26 cellular contexts compared by ENCODE assay signal in genomic region chr15:76160426-76161152, GRCh38.
DNase-seq lines count a peak whose midpoint lies in the region; ATAC-seq and TF ChIP-seq lines count a peak whose summit lies in the region.
"Had no signal": no experiment of that assay in that cellular context is flagged by ENCODE, and none has a peak within 500 bp of the region (broad histone marks: within the 10 kb centered on the region; RNA-seq: fewer than 3 reads in every experiment).

No MANE protein-coding gene starts in this region.

- H3K27me3 Mint-ChIP-seq in dendritic cell treated with granulocyte-macrophage colony-stimulating factor and Interleukin-4, amounts not matched to agents 40 ng/mL and 50 ng/mL, for 4 days = peaks cover 2% of the 10 kb centered on the region
- peaks cover 16% of the 10 kb centered on the region for H3K27me3 Mint-ChIP-seq in nephron progenitor cell (ENCODE audit: low read depth, poor library complexity)

- H3K27me3 ChIP-seq in H7 (ENCODE audit: control insufficient read depth, insufficient read depth, low read length) = no peaks in the 10 kb centered on the region
- H3K27me3 ChIP-seq: body of pancreas, MG63 had no signal

- no peak overlapping the region for H3K4me3 ChIP-seq in H7 (ENCODE audit: insufficient read depth, low read depth, low read length)
- H3K4me3 ChIP-seq: body of pancreas, K562, MG63, prostate gland had no signal

- peaks cover 24% of the 10 kb centered on the region for H3K4me1 Mint-ChIP-seq in dendritic cell treated with granulocyte-macrophage colony-stimulating factor and Interleukin-4, amounts not matched to agents 40 ng/mL and 50 ng/mL, for 4 days (ENCODE audit: low read depth)
- H3K4me1 Mint-ChIP-seq in nephron progenitor cell = peaks cover 67% of the 10 kb centered on the region

- ATAC-seq in HG03135 (IDR thresholded peaks at IDR 0.05; ENCODE audit: unreplicated experiment) = no peak
- ATAC-seq: activated CD4-positive, alpha-beta T cell treated with anti-CD3 and anti-CD28 coated beads for 36 hours; body of pancreas; K562; left lobe of liver had no signal

- peak overlapping the region; percentile 63 for H3K27ac Mint-ChIP-seq in dendritic cell treated with granulocyte-macrophage colony-stimulating factor and Interleukin-4, amounts not matched to agents 40 ng/mL and 50 ng/mL, for 4 days
- no peak overlapping the region for H3K27ac Mint-ChIP-seq in nephron progenitor cell
- H3K27ac Mint-ChIP-seq: activated CD4-positive, alpha-beta T cell treated with anti-CD3 and anti-CD28 coated beads for 36 hours; T-helper 1 cell treated with Interleukin-12 subunit alpha and Interleukin-12 subunit beta and Interleukin-4 antibody, amounts not matched to agents 30 μg/mL and 1 μg/mL, for 36 hours had no signal

- no peaks in the 10 kb centered on the region for H3K36me3 ChIP-seq in H7 (replicated peaks; ENCODE audit: control insufficient read depth, insufficient read depth, low read length)
- H3K36me3 ChIP-seq: MG63, prostate gland had no signal

- intact Hi-C loops in dendritic cell treated with granulocyte-macrophage colony-stimulating factor and Interleukin-4, amounts not matched to agents 40 ng/mL and 50 ng/mL, for 4 days (cut with micrococcal nuclease) = no loop called here

- H3K9me3 Mint-ChIP-seq in dendritic cell treated with granulocyte-macrophage colony-stimulating factor and Interleukin-4, amounts not matched to agents 40 ng/mL and 50 ng/mL, for 4 days = no peaks in the 10 kb centered on the region
- no peaks in the 10 kb centered on the region for H3K9me3 Mint-ChIP-seq in nephron progenitor cell
- H3K9me3 Mint-ChIP-seq: T-helper 1 cell treated with Interleukin-12 subunit alpha and Interleukin-12 subunit beta and Interleukin-4 antibody, amounts not matched to agents 30 μg/mL and 1 μg/mL, for 36 hours had no signal

- H3K36me3 Mint-ChIP-seq in dendritic cell treated with granulocyte-macrophage colony-stimulating factor and Interleukin-4, amounts not matched to agents 40 ng/mL and 50 ng/mL, for 4 days (ENCODE audit: low read depth) = no peaks in the 10 kb centered on the region
- no peaks in the 10 kb centered on the region for H3K36me3 Mint-ChIP-seq in nephron progenitor cell (ENCODE audit: low read depth)

- no peak for TF ChIP-seq CTCF in nephron progenitor cell (IDR thresholded peaks at IDR 0.05)

- no peak overlapping the region for H3K4me3 Mint-ChIP-seq in dendritic cell treated with granulocyte-macrophage colony-stimulating factor and Interleukin-4, amounts not matched to agents 40 ng/mL and 50 ng/mL, for 4 days
- no peak overlapping the region for H3K4me3 Mint-ChIP-seq in nephron progenitor cell
- H3K4me3 Mint-ChIP-seq: activated CD4-positive, alpha-beta T cell treated with anti-CD3 and anti-CD28 coated beads for 36 hours; T-helper 1 cell treated with Interleukin-12 subunit alpha and Interleukin-12 subunit beta and Interleukin-4 antibody, amounts not matched to agents 30 μg/mL and 1 μg/mL, for 36 hours had no signal

- DNase-seq in AG20443 (ENCODE audit: low spot score) (peak; percentile 20), H7 (peak; percentile 41), islet precursor cell (peak; percentile 73), nephron progenitor cell (no peak), cerebellar cortex (ENCODE audit: low spot score) (no peak)
- DNase-seq in activated naive CD4-positive, alpha-beta T cell treated with anti-CD3 and anti-CD28 coated beads, Interleukin-2, amount 50 U/mL, for 16 hours = no peak
- DNase-seq: activated CD4-positive, alpha-beta T cell treated with anti-CD3 and anti-CD28 coated beads for 36 hours; activated effector memory CD4-positive, alpha-beta T cell treated with Interleukin-2 at 50 U/mL for 16 hours; activated T-cell treated with anti-CD3 and anti-CD28 coated beads for 4 hours; body of pancreas; DMS53; effector memory CD4-positive, alpha-beta T cell; foreskin fibroblast; GDM1; MG63; NCI-H1417; NCI-H2029 treated with DMSO at 0.1 percent for 48 hours; NCI-H226; SK-N-SH; trophoblast cell had no signal

Comparison
In these comparisons a context has a peak if more than half of its experiments do, and no peak if none do; other contexts are left out.
1. DNase-seq: peak in AG20443 (single experiment), H7 (single experiment) and islet precursor cell (single experiment); none in nephron progenitor cell (single experiment), activated naive CD4-positive, alpha-beta T cell treated with anti-CD3 and anti-CD28 coated beads, Interleukin-2, amount 50 U/mL, for 16 hours (single experiment) and cerebellar cortex (single experiment).